ENCODE assay signal across 12 cellular contexts in the genomic region with DNA sequence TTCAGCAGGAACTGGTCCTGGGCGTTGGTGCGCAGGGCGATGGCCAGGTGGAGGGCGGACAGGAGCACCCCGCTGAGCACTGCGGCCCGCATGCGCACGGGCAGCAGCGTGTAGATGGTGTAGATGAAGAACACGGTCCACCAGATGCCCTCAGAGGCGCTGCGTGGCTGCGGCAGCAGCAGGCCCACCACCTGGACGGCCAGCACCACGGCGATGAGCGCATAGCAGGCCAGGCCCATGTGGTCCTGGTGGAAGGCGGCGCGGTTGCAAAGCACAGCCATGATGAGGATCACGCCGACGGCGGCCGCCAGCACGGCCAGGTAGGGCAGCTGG. TPM values are rescaled to one million over a fixed set of nuclear protein-coding genes. Genes with fewer than 3 reads are reported as not detected.
A peak's percentile ranks its signal among the peaks of the same experiment; 100 is the strongest.
DNase-seq lines count a peak whose midpoint lies in the region; ATAC-seq and TF ChIP-seq lines count a peak whose summit lies in the region.
"Had no signal": no experiment of that assay in that cellular context is flagged by ENCODE, and none has a peak within 500 bp of the region (broad histone marks: within the 10 kb centered on the region; RNA-seq: fewer than 3 reads in every experiment).

No MANE protein-coding gene starts in this region.

- WGBS in H9 (ENCODE audit: extremely low coverage, insufficient read length, low lambda C conversion rate), result no CpG with 5 or more reads among the region's 27 CpGs

- no peak overlapping the region; the same call in 1 of the 2 replicates for H3K14ac ChIP-seq in H9 (ENCODE audit: insufficient read depth, low read length)

- H3K79me1 ChIP-seq in H9 (ENCODE audit: insufficient read depth, low read depth, low read length, poor library complexity, severe bottlenecking), result no peaks in the 10 kb centered on the region

- no peak overlapping the region for H3K23ac ChIP-seq in H9 (ENCODE audit: insufficient read length, low read depth, low read length)

- H3K27ac ChIP-seq in H9 (ENCODE audit: insufficient read length, low read depth, low read length), result no peak overlapping the region
- H3K27ac ChIP-seq in cingulate gyrus (ENCODE audit: low read depth, low read length), result peak overlapping the region; percentile 90
- peak overlapping the region; percentile 62 for H3K27ac ChIP-seq in muscle layer of colon (ENCODE audit: low read depth, low read length)
- peak overlapping the region; percentile 91 for H3K27ac ChIP-seq in stomach smooth muscle (ENCODE audit: low read length)
- H3K27ac ChIP-seq: brain microvascular endothelial cell had no signal

- peaks cover 11 to 20% of the 10 kb centered on the region in 2 experiments for H3K4me1 Mint-ChIP-seq in H9

- H2BK15ac ChIP-seq in H9 (ENCODE audit: low read depth, low read length), result no peak overlapping the region

- peak overlapping the region; percentile 59 to 68 for H3K4me3 ChIP-seq in muscle layer of colon (ENCODE audit: low read depth in 1 of 2, low read length in 2 of 2)
- peak overlapping the region; percentile 86 to 93 for H3K4me3 ChIP-seq in stomach smooth muscle (ENCODE audit: low read length in 2 of 2)

- no peak overlapping the region for H3T11ph ChIP-seq in H9 (ENCODE audit: low read length)

- no peak overlapping the region for H4K5ac ChIP-seq in H9 (ENCODE audit: insufficient read length, low read depth, low read length)

- no peak overlapping the region for H4K91ac ChIP-seq in H9 (ENCODE audit: insufficient read length, low read depth, low read length)

- H3K9ac ChIP-seq in H9 (ENCODE audit: extremely low read depth, insufficient read length, low read length) (no peak overlapping the region), muscle layer of colon (ENCODE audit: low read length) (peak overlapping the region; percentile 46), stomach smooth muscle (ENCODE audit: low read length in 2 of 2) (peak overlapping the region; percentile 75 to 86)

- H3K27me3 ChIP-seq in H9 (ENCODE audit: insufficient read depth, low read length) (peaks cover 9% of the 10 kb centered on the region; the same call in 1 of the 2 replicates), muscle layer of colon (ENCODE audit: control insufficient read depth in 1 of 2, insufficient read depth in 2 of 2, low read length in 2 of 2) (no peaks in the 10 kb centered on the region), stomach smooth muscle (ENCODE audit: control insufficient read depth in 1 of 2, insufficient read depth in 2 of 2, low read length in 2 of 2) (no peaks in the 10 kb centered on the region)

- H3K4me2 ChIP-seq in H9 (ENCODE audit: insufficient read depth, insufficient read length, low read length), result no peak overlapping the region

- DNase-seq in H9 (peak; percentile 42), retina (no peak)
- DNase-seq: brain microvascular endothelial cell, NCI-H446 had no signal

- no peak overlapping the region for H3K27ac Mint-ChIP-seq in H9
- H3K27ac Mint-ChIP-seq: CD4-positive, CD25-positive, alpha-beta regulatory T cell had no signal

- H3K23me2 ChIP-seq in H9 (ENCODE audit: insufficient read length, low read depth, low read length, poor library complexity, severe bottlenecking), result peaks cover 9% of the 10 kb centered on the region

- no peak overlapping the region for H2BK120ac ChIP-seq in H9 (ENCODE audit: low read depth, low read length, poor library complexity, severe bottlenecking)

- no peak for TF ChIP-seq CTCF in H9 (conservative IDR thresholded peaks at IDR 0.05)

- no peak overlapping the region for H2BK12ac ChIP-seq in H9 (ENCODE audit: insufficient read length, low read depth, low read length)

- no peak overlapping the region for H2AK5ac ChIP-seq in H9 (ENCODE audit: insufficient read length, low read length)

- 0 out of 5 replicates have a peak, but pooled peaks cover 0 to 2% of the 10 kb centered on the region in 2 experiments for H3K9me3 Mint-ChIP-seq in H9

- H2BK5ac ChIP-seq in H9 (ENCODE audit: insufficient read length, low read length), result no peak overlapping the region

- no peaks in the 10 kb centered on the region for H3K36me3 ChIP-seq in muscle layer of colon (ENCODE audit: insufficient read depth, low read length)
- no peaks in the 10 kb centered on the region for H3K36me3 ChIP-seq in stomach smooth muscle (ENCODE audit: control insufficient read depth in 2 of 2, insufficient read depth in 2 of 2, low read length in 2 of 2)
- H3K36me3 ChIP-seq: brain microvascular endothelial cell had no signal

- H3K36me3 Mint-ChIP-seq in H9 (ENCODE audit: insufficient read depth in 1 of 3, low read depth in 3 of 3), result no peaks in the 10 kb centered on the region; a peak in 1 of 7 replicates
- H3K36me3 Mint-ChIP-seq: CD4-positive, CD25-positive, alpha-beta regulatory T cell had no signal

- H2BK20ac ChIP-seq in H9 (ENCODE audit: low read depth, low read length, poor library complexity, severe bottlenecking), result no peak overlapping the region

- no peak overlapping the region for H4K8ac ChIP-seq in H9 (replicated peaks; ENCODE audit: insufficient read length, low read depth, low read length)

- H3K4me1 ChIP-seq in H9 (ENCODE audit: insufficient read depth, low read length) (no peaks in the 10 kb centered on the region), muscle layer of colon (ENCODE audit: insufficient read depth, low read length) (peaks cover 28% of the 10 kb centered on the region), stomach smooth muscle (ENCODE audit: control insufficient read depth, insufficient read depth, low read length) (peaks cover 49% of the 10 kb centered on the region)

- H3K27me3 Mint-ChIP-seq in H9 (ENCODE audit: low read depth), result peaks cover 74% of the 10 kb centered on the region

- H3K4me3 Mint-ChIP-seq in H9, result peak overlapping the region in 1 of 2 experiments; percentile 57; a peak in 3 of 5 replicates

- no peaks in the 10 kb centered on the region for H3K9me3 ChIP-seq in H9 (ENCODE audit: control insufficient read depth, low read depth, low read length)
- H3K9me3 ChIP-seq in muscle layer of colon (ENCODE audit: low read length), result no peaks in the 10 kb centered on the region
- H3K9me3 ChIP-seq in stomach smooth muscle (ENCODE audit: control insufficient read depth in 2 of 2, low read length in 2 of 2), result no peaks in the 10 kb centered on the region

- ATAC-seq in GM21723 (IDR thresholded peaks at IDR 0.05; ENCODE audit: unreplicated experiment), result no peak
- ATAC-seq in HG03439 (IDR thresholded peaks at IDR 0.05; ENCODE audit: unreplicated experiment), result no peak
- no peak for ATAC-seq in GM21447 (IDR thresholded peaks at IDR 0.05; ENCODE audit: unreplicated experiment)

- no peak overlapping the region for H2AFZ ChIP-seq in H9 (ENCODE audit: low read length)

- H3K4ac ChIP-seq in H9 (ENCODE audit: low read depth, low read length), result no peak overlapping the region

- no peak overlapping the region for H3K56ac ChIP-seq in H9 (ENCODE audit: insufficient read length, low read depth, low read length)

- no peaks in the 10 kb centered on the region for H3K79me2 ChIP-seq in H9 (ENCODE audit: insufficient read depth, low read length)

- no peak overlapping the region for H3K18ac ChIP-seq in H9 (ENCODE audit: insufficient read length, low read depth, low read length)

- no peaks in the 10 kb centered on the region for H4K20me1 ChIP-seq in H9 (ENCODE audit: control insufficient read depth, insufficient read depth, insufficient read length)

RNA-seq across cellular contexts. Expression of gene ADCY5, which starts 1.5 kb away (rescaled TPM):
- 5.0 and 6.1 TPM in 2 replicates for total RNA-seq in H9 (2021)
- total RNA-seq: CD4-positive, CD25-positive, alpha-beta regulatory T cell; RPMI7951 had no signal
